In genomic region chr20:59317332-59317731, GRCh38 we compare ENCODE assay signal across 18 cellular contexts. TPM values are rescaled to one million over a fixed set of nuclear protein-coding genes. Genes with fewer than 3 reads are reported as not detected.
DNase-seq lines count a peak whose midpoint lies in the region; ATAC-seq, FAIRE-seq and TF ChIP-seq lines count a peak whose summit lies in the region.
"Had no signal": no experiment of that assay in that cellular context is flagged by ENCODE, and none has a peak within 500 bp of the region (broad histone marks: within the 10 kb centered on the region; RNA-seq: fewer than 3 reads in every experiment).

No MANE protein-coding gene starts in this region.

- DNase-seq in SJCRH30 (no peak), left colon (no peak), pancreas (no peak), upper lobe of right lung (no peak), aorta (no peak)
- no peak for DNase-seq in stimulated activated CD8-positive, alpha-beta memory T cell treated with anti-CD3 and anti-CD28 coated beads, Interleukin-4, amount 100 ng/mL, for 48 hours
- DNase-seq in stimulated activated CD4-positive, alpha-beta T cell treated with anti-CD3 and anti-CD28 coated beads, Interleukin-4, amount 100 ng/mL, for 1 hour: no peak
- DNase-seq: ACHN; CD4-positive, alpha-beta T cell; DMS153; DMS79 treated with DMSO at 0.1 percent for 48 hours; EL; H7 had no signal

- FAIRE-seq in pancreas (lab: Jason Lieb, UNC): no peak
- FAIRE-seq: G401.6, GM12891 had no signal

- TF ChIP-seq CTCF in pancreas (IDR thresholded peaks at IDR 0.05) (no peak), upper lobe of right lung (IDR thresholded peaks at IDR 0.05) (no peak)

- H3K9me3 ChIP-seq in SJCRH30 (replicated peaks) (peaks cover 4% of the 10 kb centered on the region; the same call in 1 of the 2 replicates), pancreas (no peaks in the 10 kb centered on the region), upper lobe of right lung (no peaks in the 10 kb centered on the region), aorta (ENCODE audit: control insufficient read depth, low read length) (no peaks in the 10 kb centered on the region)
- H3K9me3 ChIP-seq: BLaER1 treated with 17β-estradiol and CSF1 and Interleukin-3, amounts not matched to agents 10 nM and 100 nM had no signal

- intact Hi-C loops in left colon (cut with DNase I, micrococcal nuclease): no loop called here
- intact Hi-C loops in pancreas (cut with DNase I): no loop called here
- intact Hi-C loops in upper lobe of right lung (cut with DNase I): no loop called here
- intact Hi-C loops in aorta (cut with DNase I): no loop called here

- WGBS in pancreas, 2 donors: 78 to 85% methylated on average over 3 of the region's 3 CpGs
- 93% methylated on average over 3 of the region's 3 CpGs for WGBS in aorta, 2 donors

- H3K27ac ChIP-seq in SJCRH30 (peak overlapping the region; percentile 74), pancreas (peak overlapping the region in 3 of 4 donors; percentile 29 to 66 (median 46)), upper lobe of right lung (no peak overlapping the region), aorta (ENCODE audit: low read depth in 1 of 2, low read length in 2 of 2) (no peak overlapping the region)
- H3K27ac ChIP-seq: BLaER1 treated with 17β-estradiol and CSF1 and Interleukin-3, amounts not matched to agents 10 nM and 100 nM had no signal

- no peak overlapping the region for H3K4me3 ChIP-seq in SJCRH30
- no peak overlapping the region for H3K4me3 ChIP-seq in pancreas
- no peak overlapping the region for H3K4me3 ChIP-seq in upper lobe of right lung
- no peak overlapping the region for H3K4me3 ChIP-seq in aorta (ENCODE audit: low read length in 2 of 2)
- H3K4me3 ChIP-seq: BLaER1 treated with 17β-estradiol and CSF1 and Interleukin-3, amounts not matched to agents 10 nM and 100 nM; GM23338 had no signal

- H3K36me3 ChIP-seq in SJCRH30 (peaks cover 13% of the 10 kb centered on the region), pancreas (no peaks in the 10 kb centered on the region), upper lobe of right lung (no peaks in the 10 kb centered on the region), aorta (ENCODE audit: control insufficient read depth in 1 of 2, insufficient read depth in 2 of 2, low read length in 1 of 2) (no peaks in the 10 kb centered on the region)
- H3K36me3 ChIP-seq: BLaER1 treated with 17β-estradiol and CSF1 and Interleukin-3, amounts not matched to agents 10 nM and 100 nM had no signal

- ATAC-seq in left colon (peak; percentile 83), pancreas (no peak), upper lobe of right lung (peak; percentile 46), aorta (ENCODE audit: low FRiP score) (no peak)
- ATAC-seq: GM23338 had no signal

- H3K4me1 ChIP-seq in SJCRH30 (peaks cover 47% of the 10 kb centered on the region), pancreas (peaks cover 0 to 10% (median 4%) of the 10 kb centered on the region in 3 donors), upper lobe of right lung (no peaks in the 10 kb centered on the region), aorta (ENCODE audit: control insufficient read depth in 1 of 2, insufficient read depth in 2 of 2, low read length in 2 of 2) (no peaks in the 10 kb centered on the region)

- H3K27me3 ChIP-seq in SJCRH30: no peaks in the 10 kb centered on the region
- H3K27me3 ChIP-seq in pancreas: no peaks in the 10 kb centered on the region
- peaks cover 8% of the 10 kb centered on the region for H3K27me3 ChIP-seq in upper lobe of right lung
- no peaks in the 10 kb centered on the region for H3K27me3 ChIP-seq in aorta (ENCODE audit: control insufficient read depth in 1 of 2, insufficient read depth in 2 of 2, low read length in 1 of 2)
- H3K27me3 ChIP-seq: BLaER1 treated with 17β-estradiol and CSF1 and Interleukin-3, amounts not matched to agents 10 nM and 100 nM had no signal

RNA-seq across cellular contexts. Expression of gene EDN3, which starts 16.9 kb away (rescaled TPM):
- total RNA-seq in SJCRH30 (2014; rRNA removed; shearing (Covaris generic)): 92.5 and 97.6 TPM in 2 replicates
- 10 to 100 TPM; 60.6 to 63.1 TPM for total RNA-seq in left colon
- total RNA-seq in pancreas: 1 to 10 TPM; 3.6 to 6.7 (median 5.0) TPM
- 10 to 100 TPM in 1 of 2 donors, 1 to 10 TPM in 1; 8.5 to 55.3 TPM for polyA plus RNA-seq in pancreas
- total RNA-seq in upper lobe of right lung: 0.87 TPM
- not detected for total RNA-seq in aorta
- 1 to 10 TPM in 1 of 2 donors, not detected in 1; 6.9 TPM for polyA plus RNA-seq in aorta
- total RNA-seq: A172, H7 had no signal

Comparison
In these comparisons a context has a peak if more than half of its experiments do, and no peak if none do; other contexts are left out.
1. H3K27ac ChIP-seq: peak in SJCRH30 (single experiment) and pancreas (3 of 4); none in upper lobe of right lung (single experiment) and aorta (0 of 2).
2. ATAC-seq: peak in left colon (single experiment) and upper lobe of right lung (single experiment); none in pancreas (0 of 4) and aorta (single experiment).
3. RNA of gene EDN3, which starts 16.9 kb away (total RNA-seq): 92.5 to 97.6 TPM in SJCRH30 and 60.6 to 63.1 TPM in left colon; 3.6 to 6.7 TPM in pancreas, 0.87 TPM in upper lobe of right lung (single experiment) and not detected in aorta; every median in the first group is over 4 times any median in the second.